9 cellular contexts compared by ENCODE assay signal in genomic region chr2:108215794-108216211, GRCh38. TPM values are rescaled to one million over a fixed set of nuclear protein-coding genes. Genes with fewer than 3 reads are reported as not detected.
DNase-seq lines count a peak whose midpoint lies in the region; ATAC-seq, FAIRE-seq and TF ChIP-seq lines count a peak whose summit lies in the region.
"Had no signal": no experiment of that assay in that cellular context is flagged by ENCODE, and none has a peak within 500 bp of the region (broad histone marks: within the 10 kb centered on the region; RNA-seq: fewer than 3 reads in every experiment).

No MANE protein-coding gene starts in this region.

- H3K23ac ChIP-seq in H1 (ENCODE audit: insufficient read length), result no peak overlapping the region

- CTCF ChIA-PET in H1 (lab: Charles Lee; ENCODE audit: partially characterized antibody), result interaction anchor here (0.8 to 1.2 kb wide), 5 partner anchors 14 to 282 kb away, joined by 3 to 4 read pairs (median 3); no protein-coding TSS in a partner anchor

- peak overlapping the region; percentile 94; the same call in 1 of the 2 replicates for H2AFZ ChIP-seq in H1 (ENCODE audit: low read length)

- H2BK120ac ChIP-seq in H1 (replicated peaks; ENCODE audit: low read depth, low read length), result no peak overlapping the region

- no peak overlapping the region for H4K5ac ChIP-seq in H1 (ENCODE audit: insufficient read length, low read depth, low read length)

- no peaks in the 10 kb centered on the region for H3K4me1 ChIP-seq in heart left ventricle
- no peaks in the 10 kb centered on the region for H3K4me1 ChIP-seq in right atrium auricular region
- H3K4me1 ChIP-seq in H1 (replicated peaks in 1 of 4; ENCODE audit: control insufficient read depth in 3 of 4, insufficient read depth in 4 of 4, low read length in 3 of 4), result no peaks in the 10 kb centered on the region

- intact Hi-C loops in heart left ventricle (cut with DNase I), result loop anchor here in 5 of 10 donors (5.0 to 10.0 kb wide), 2 partner anchors 366 to 369 kb away; no protein-coding TSS in a partner anchor

- no peak overlapping the region for H3K4me2 ChIP-seq in H1 (ENCODE audit: insufficient read depth in 1 of 2, low read depth in 2 of 2, low read length in 2 of 2)

- H3K27me3 Mint-ChIP-seq in osteocyte (ENCODE audit: unreplicated experiment), result peaks cover 23% of the 10 kb centered on the region

- TF ChIP-seq CTCF in heart left ventricle (IDR thresholded peaks at IDR 0.05) (peak in 10 of 12 donors; percentile 5 to 38 (median 22)), right atrium auricular region (IDR thresholded peaks at IDR 0.05) (peak in 1 of 2 donors; percentile 38), H1 (IDR thresholded peaks at IDR 0.05; ENCODE audit: control extremely low read depth in 1 of 3, insufficient read depth in 1 of 3, low read depth in 1 of 3, low read length in 3 of 3) (peak in 2 of 3 experiments; percentile 36 to 38; a peak in 3 of 4 replicates), osteocyte (IDR thresholded peaks at IDR 0.05) (peak; percentile 58)

- no peak overlapping the region for H2BK12ac ChIP-seq in H1 (ENCODE audit: low read depth, low read length)

- no peak overlapping the region for H3K4me3 Mint-ChIP-seq in osteocyte (ENCODE audit: unreplicated experiment)
- H3K4me3 Mint-ChIP-seq: activated naive CD4-positive, alpha-beta T cell treated with anti-CD3 and anti-CD28 coated beads, Interleukin-2, amount 50 U/mL, for 24 hours had no signal

- H3K27ac Mint-ChIP-seq in osteocyte (ENCODE audit: unreplicated experiment), result no peak overlapping the region
- H3K27ac Mint-ChIP-seq: activated naive CD4-positive, alpha-beta T cell treated with anti-CD3 and anti-CD28 coated beads, Interleukin-2, amount 50 U/mL, for 24 hours had no signal

- no peak overlapping the region for H2BK20ac ChIP-seq in H1 (ENCODE audit: low read length)

- H3K14ac ChIP-seq in H1 (ENCODE audit: insufficient read length), result no peak overlapping the region

- H3K27me3 ChIP-seq in heart left ventricle (no peaks in the 10 kb centered on the region), right atrium auricular region (no peaks in the 10 kb centered on the region), H1 (replicated peaks in 1 of 4; ENCODE audit: control insufficient read depth in 3 of 4, extremely low read depth in 1 of 4, insufficient read depth in 3 of 4, low read length in 3 of 4) (no peaks in the 10 kb centered on the region)

- H3K27ac ChIP-seq in heart left ventricle (no peak overlapping the region), right atrium auricular region (no peak overlapping the region), H1 (ENCODE audit: low read depth, low read length) (no peak overlapping the region)

- H4K20me1 ChIP-seq in H1 (replicated peaks in 1 of 2; ENCODE audit: control insufficient read depth in 1 of 2, insufficient read depth in 2 of 2, low read length in 2 of 2), result no peaks in the 10 kb centered on the region

- no peak overlapping the region for H4K91ac ChIP-seq in H1 (replicated peaks; ENCODE audit: insufficient read length, low read length)

- peak overlapping the region; percentile 38 for H4K8ac ChIP-seq in H1 (ENCODE audit: extremely low read depth, insufficient read depth, low read length)

- H3K9ac ChIP-seq in H1 (replicated peaks in 1 of 4; ENCODE audit: extremely low read depth in 1 of 4, low read depth in 3 of 4, low read length in 3 of 4), result no peak overlapping the region

- no peak overlapping the region for H3K4ac ChIP-seq in H1 (replicated peaks; ENCODE audit: insufficient read length, low read depth, low read length)

- H3K36me3 Mint-ChIP-seq in osteocyte (ENCODE audit: unreplicated experiment), result no peaks in the 10 kb centered on the region
- H3K36me3 Mint-ChIP-seq: activated naive CD4-positive, alpha-beta T cell treated with anti-CD3 and anti-CD28 coated beads, Interleukin-2, amount 50 U/mL, for 24 hours had no signal

- H2AK5ac ChIP-seq in H1 (ENCODE audit: low read depth, low read length), result no peak overlapping the region

- H2BK15ac ChIP-seq in H1 (ENCODE audit: low read length), result no peak overlapping the region

- DNase-seq in heart left ventricle (no peak), right atrium auricular region (ENCODE audit: low spot score) (no peak), NCI-H526 (lab: John Stamatoyannopoulos, UW) (peak; percentile 36 to 53), H1 (ENCODE audit: low read depth in 1 of 2, low spot score in 2 of 2) (no peak), osteocyte (ENCODE audit: extremely low spot score, unreplicated experiment) (no peak), cerebellar cortex (ENCODE audit: low spot score) (no peak)
- DNase-seq in stimulated activated CD4-positive, alpha-beta T cell treated with anti-CD3 and anti-CD28 coated beads, Interleukin-15, amount 100 ng/mL, for 24 hours, result no peak

- no peak overlapping the region for H3K4me3 ChIP-seq in heart left ventricle
- no peak overlapping the region for H3K4me3 ChIP-seq in right atrium auricular region
- no peak overlapping the region for H3K4me3 ChIP-seq in H1 (ENCODE audit: extremely low read depth in 1 of 4, insufficient read depth in 2 of 4, low read depth in 3 of 4, low read length in 4 of 4)

- H3K9me3 ChIP-seq in heart left ventricle, result peaks cover 0 to under 1% (median 0%) of the 10 kb centered on the region in 12 donors
- H3K9me3 ChIP-seq in right atrium auricular region, result no peaks in the 10 kb centered on the region
- H3K9me3 ChIP-seq in H1 (ENCODE audit: insufficient read depth in 2 of 2, low read depth in 1 of 2, low read length in 1 of 2), result 0 out of 4 replicates have a peak, but pooled peaks cover 0 to 5% of the 10 kb centered on the region in 2 experiments

- no peaks in the 10 kb centered on the region for H3K9me3 Mint-ChIP-seq in osteocyte (ENCODE audit: unreplicated experiment)
- H3K9me3 Mint-ChIP-seq: activated naive CD4-positive, alpha-beta T cell treated with anti-CD3 and anti-CD28 coated beads, Interleukin-2, amount 50 U/mL, for 24 hours had no signal

- no peaks in the 10 kb centered on the region for H3K79me2 ChIP-seq in H1 (ENCODE audit: control insufficient read depth in 1 of 2, insufficient read depth in 2 of 2, low read length in 2 of 2)

- POLR2A ChIA-PET in H1 (lab: Charles Lee; ENCODE audit: partially characterized antibody), result no interaction called here

- H3K79me1 ChIP-seq in H1 (ENCODE audit: low read depth, low read length), result no peaks in the 10 kb centered on the region

- H3K56ac ChIP-seq in H1 (replicated peaks; ENCODE audit: insufficient read length, low read depth, low read length), result no peak overlapping the region

- H3K36me3 ChIP-seq in heart left ventricle (no peaks in the 10 kb centered on the region), right atrium auricular region (no peaks in the 10 kb centered on the region), H1 (ENCODE audit: control insufficient read depth in 2 of 4, insufficient read depth in 4 of 4, low read length in 3 of 4) (no peaks in the 10 kb centered on the region)

- 24 to 48% (median 29%) methylated on average over 3 of the region's 3 CpGs for WGBS in heart left ventricle, 4 donors
- 75% methylated on average over 3 of the region's 3 CpGs; no CpG with 5 or more reads in 1 of the 2 experiments for WGBS in H1 (ENCODE audit: extremely low coverage in 1 of 2, insufficient coverage in 1 of 2, insufficient read length in 1 of 2, insufficient replicate concordance in 2 of 2, low coverage in 1 of 2, low lambda C conversion rate in 2 of 2, missing lambda C conversion rate in 1 of 2), 2 experiments

- peaks cover 4% of the 10 kb centered on the region for H3K4me1 Mint-ChIP-seq in osteocyte (ENCODE audit: unreplicated experiment)
- H3K4me1 Mint-ChIP-seq: activated naive CD4-positive, alpha-beta T cell treated with anti-CD3 and anti-CD28 coated beads, Interleukin-2, amount 50 U/mL, for 24 hours had no signal

- H3K18ac ChIP-seq in H1 (ENCODE audit: extremely low read depth, low read length), result no peak overlapping the region

- peak; percentile 64 to 71 for TF ChIP-seq RAD21 in H1 (IDR thresholded peaks at IDR 0.05 in 1 of 2, conservative IDR thresholded peaks at IDR 0.05 in 1 of 2; ENCODE audit: low read depth in 2 of 2, low read length in 2 of 2)

- TF ChIP-seq POLR2A in heart left ventricle (IDR thresholded peaks at IDR 0.05) (no peak), H1 (IDR thresholded peaks at IDR 0.05; ENCODE audit: control extremely low read depth in 1 of 2, low read depth in 2 of 2, low read length in 2 of 2) (no peak)

- ATAC-seq in heart left ventricle (peak in 2 of 4 donors; percentile 33 to 44), HG03439 (IDR thresholded peaks at IDR 0.05; ENCODE audit: unreplicated experiment) (no peak)

- peak; percentile 45 for FAIRE-seq in H1 (lab: Jason Lieb, UNC)

- H3K23me2 ChIP-seq in H1 (ENCODE audit: low read depth, low read length), result no peaks in the 10 kb centered on the region

- TF ChIP-seq EP300 in H1 (IDR thresholded peaks at IDR 0.05; ENCODE audit: borderline replicate concordance in 1 of 2, low read depth in 2 of 2, low read length in 2 of 2), result no peak

- no peak overlapping the region for H2BK5ac ChIP-seq in H1 (ENCODE audit: low read depth, low read length)

TF ChIP-seq in H1, 55 proteins besides CTCF, POLR2A, EP300 and RAD21:
- TF ChIP-seq NANOG (IDR thresholded peaks at IDR 0.05; ENCODE audit: insufficient read depth, low read depth, low read length, poor library complexity, severe bottlenecking) (no peak), HDAC2 (IDR thresholded peaks at IDR 0.05; ENCODE audit: borderline replicate concordance in 1 of 2, low read depth in 2 of 2, low read length in 2 of 2) (no peak), KDM1A (IDR thresholded peaks at IDR 0.05; ENCODE audit: borderline replicate concordance, low read length) (no peak), CREB1 (IDR thresholded peaks at IDR 0.05) (no peak), POU5F1 (IDR thresholded peaks at IDR 0.05; ENCODE audit: low read depth, low read length) (no peak), TBP (IDR thresholded peaks at IDR 0.05; ENCODE audit: low read depth, low read length) (no peak)

RNA-seq across cellular contexts. Expression of gene SULT1C3, which starts 24.0 kb away (rescaled TPM):
- total RNA-seq in heart left ventricle (not detected), right atrium auricular region (not detected), osteocyte (not detected in 2 replicates)
- polyA plus RNA-seq in heart left ventricle (not detected), H1 (2011; rRNA removed) (not detected in 2 replicates)
- not detected in 2 replicates for total RNA-seq in H1 (2021; fragmentation: NEBNext Ultra II Directional; extraction: Animal tissue kit (Norgen Biotek cat#: 25700))
- not detected for polyA plus RNA-seq in H1 (2011; cell fraction: cytosol; rRNA removed)
- polyA plus RNA-seq in H1 (2011; cell fraction: nucleus; rRNA removed), result not detected
- not detected in 4 replicates for polyA plus RNA-seq in H1 (2012, experiment 1 of 2)
- not detected for polyA plus RNA-seq in H1 (2012, experiment 2 of 2)
- not detected for polyA plus RNA-seq in H1 (2013, experiment 1 of 2)
- polyA plus RNA-seq in H1 (2013, experiment 2 of 2), result not detected
- polyA minus RNA-seq in H1 (2011; rRNA and poly(A)+ RNA removed), result not detected in 2 replicates
- polyA minus RNA-seq in H1 (2011; cell fraction: cytosol; rRNA and poly(A)+ RNA removed), result not detected
- not detected for polyA minus RNA-seq in H1 (2011; cell fraction: nucleus; rRNA and poly(A)+ RNA removed)

Comparison
In these comparisons a context has a peak if more than half of its experiments do, and no peak if none do; other contexts are left out.
1. DNase-seq: peak in NCI-H526 (2 of 2); none in heart left ventricle (0 of 5), right atrium auricular region (single experiment), H1 (0 of 2), osteocyte (single experiment), cerebellar cortex (single experiment) and stimulated activated CD4-positive, alpha-beta T cell treated with anti-CD3 and anti-CD28 coated beads, Interleukin-15, amount 100 ng/mL, for 24 hours (single experiment).